ENCODE assay signal across 7 cellular contexts in genomic region chr20:17898548-17898994, GRCh38.
DNase-seq lines count a peak whose midpoint lies in the region; FAIRE-seq and TF ChIP-seq lines count a peak whose summit lies in the region.

No MANE protein-coding gene starts in this region.

- H3K4me1 ChIP-seq in ascending aorta (peaks cover 0 to 15% of the 10 kb centered on the region in 2 donors), hepatocyte (ENCODE audit: insufficient read depth) (peaks cover 23% of the 10 kb centered on the region), small intestine (ENCODE audit: control insufficient read depth in 2 of 2, insufficient read depth in 1 of 2, low read depth in 1 of 2, low read length in 1 of 2) (no peaks in the 10 kb centered on the region)

- DNase-seq in LoVo (ENCODE audit: low spot score) (peak; percentile 66), ascending aorta (ENCODE audit: low spot score in 2 of 2) (peak in 1 of 2 donors; percentile 86), hepatocyte (ENCODE audit: low spot score) (peak; percentile 87), small intestine (peak; percentile 81), NCI-H1048 (lab: John Stamatoyannopoulos, UW) (no peak)
- DNase-seq in T-helper 2 cell treated with Interferon-gamma antibody and Interleukin-4, amounts not matched to agents 5 μg/mL and 100 μg/mL, for 36 hours (ENCODE audit: low spot score) = peak; percentile 51

- H3K79me2 ChIP-seq in hepatocyte = no peaks in the 10 kb centered on the region

- no peaks in the 10 kb centered on the region for H3K9me3 Mint-ChIP-seq in T-helper 2 cell treated with Interferon-gamma antibody and Interleukin-4, amounts not matched to agents 5 μg/mL and 100 μg/mL, for 36 hours

- H3K4me3 Mint-ChIP-seq in T-helper 2 cell treated with Interferon-gamma antibody and Interleukin-4, amounts not matched to agents 5 μg/mL and 100 μg/mL, for 36 hours = no peak overlapping the region

- H3K9me2 ChIP-seq in hepatocyte (replicated peaks; ENCODE audit: insufficient read depth) = no peaks in the 10 kb centered on the region

- no peaks in the 10 kb centered on the region for H4K20me1 ChIP-seq in hepatocyte (ENCODE audit: insufficient read depth, poor library complexity, severe bottlenecking)

- H3K27me3 ChIP-seq in ascending aorta (no peaks in the 10 kb centered on the region), hepatocyte (no peaks in the 10 kb centered on the region), small intestine (ENCODE audit: control insufficient read depth in 2 of 2, insufficient read depth in 2 of 2, low read length in 2 of 2) (no peaks in the 10 kb centered on the region)

- no peaks in the 10 kb centered on the region for H3K36me3 Mint-ChIP-seq in T-helper 2 cell treated with Interferon-gamma antibody and Interleukin-4, amounts not matched to agents 5 μg/mL and 100 μg/mL, for 36 hours (ENCODE audit: low read depth)

- no peak for FAIRE-seq in small intestine (lab: Jason Lieb, UNC)

- peak; percentile 88 for TF ChIP-seq CTCF in GM12873 (IDR thresholded peaks at IDR 0.05; ENCODE audit: insufficient read depth, low read depth, low read length, missing control alignments)
- peak; percentile 88 to 96 (median 94) for TF ChIP-seq CTCF in ascending aorta (IDR thresholded peaks at IDR 0.05)
- peak; percentile 88 for TF ChIP-seq CTCF in hepatocyte (IDR thresholded peaks at IDR 0.05; ENCODE audit: poor library complexity)

- H2AFZ ChIP-seq in hepatocyte = no peak overlapping the region

- peaks cover 27% of the 10 kb centered on the region for H3K4me1 Mint-ChIP-seq in T-helper 2 cell treated with Interferon-gamma antibody and Interleukin-4, amounts not matched to agents 5 μg/mL and 100 μg/mL, for 36 hours (ENCODE audit: low read depth)

- no peak overlapping the region for H3K4me2 ChIP-seq in hepatocyte

- H3K36me3 ChIP-seq in ascending aorta (no peaks in the 10 kb centered on the region), hepatocyte (replicated peaks; ENCODE audit: insufficient read depth, low read depth) (no peaks in the 10 kb centered on the region), small intestine (ENCODE audit: control insufficient read depth in 2 of 2, insufficient read depth in 2 of 2, low read length in 2 of 2) (no peaks in the 10 kb centered on the region)

- H3K27ac Mint-ChIP-seq in T-helper 2 cell treated with Interferon-gamma antibody and Interleukin-4, amounts not matched to agents 5 μg/mL and 100 μg/mL, for 36 hours = no peak overlapping the region

- intact Hi-C loops in ascending aorta (cut with DNase I) = loop anchor here (1.0 to 5.0 kb wide), 5 partner anchors 39 to 393 kb away; no protein-coding TSS in a partner anchor

- peaks cover 32% of the 10 kb centered on the region for H3K27me3 Mint-ChIP-seq in T-helper 2 cell treated with Interferon-gamma antibody and Interleukin-4, amounts not matched to agents 5 μg/mL and 100 μg/mL, for 36 hours (ENCODE audit: low read depth)

- WGBS in hepatocyte (ENCODE audit: low lambda C conversion rate, missing lambda C conversion rate) = 53% methylated on average over 7 of the region's 7 CpGs
- 49 to 55% (median 52%) methylated on average over 7 of the region's 7 CpGs for WGBS in small intestine, 3 donors

- no peak overlapping the region for H3K4me3 ChIP-seq in ascending aorta
- H3K4me3 ChIP-seq in hepatocyte = no peak overlapping the region
- no peak overlapping the region for H3K4me3 ChIP-seq in small intestine (ENCODE audit: low read depth in 1 of 2, low read length in 2 of 2)

- H3K27ac ChIP-seq in ascending aorta (no peak overlapping the region), hepatocyte (no peak overlapping the region), small intestine (ENCODE audit: low read depth in 1 of 2, low read length in 1 of 2) (no peak overlapping the region)

- no peaks in the 10 kb centered on the region for H3K9me3 ChIP-seq in ascending aorta
- H3K9me3 ChIP-seq in hepatocyte (ENCODE audit: low read depth) = no peaks in the 10 kb centered on the region
- no peaks in the 10 kb centered on the region for H3K9me3 ChIP-seq in small intestine (ENCODE audit: control insufficient read depth, low read depth)
